23 cellular contexts compared by ENCODE assay signal in the genomic region with DNA sequence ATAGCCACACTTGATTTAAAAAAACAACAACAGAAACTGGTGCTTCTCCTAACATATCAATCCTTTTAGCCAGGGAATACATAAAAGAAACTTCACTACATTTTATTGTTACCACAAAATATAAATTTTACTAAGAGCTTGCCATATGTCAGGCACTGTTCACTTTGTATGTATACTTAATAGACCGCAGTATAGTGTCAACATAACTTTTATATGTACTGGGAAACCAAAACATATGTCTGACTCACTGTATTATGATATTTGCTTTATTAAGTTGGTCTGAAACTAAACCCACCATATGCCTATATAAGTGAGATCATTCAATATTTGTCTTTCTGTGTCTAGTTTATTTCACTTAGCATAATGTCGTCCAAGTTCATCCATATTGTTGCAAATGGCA.
"Had no signal": no experiment of that assay in that cellular context is flagged by ENCODE, and none has a peak within 500 bp of the region (broad histone marks: within the 10 kb centered on the region; RNA-seq: fewer than 3 reads in every experiment).

No MANE protein-coding gene starts in this region.

- H2AFZ ChIP-seq: hepatocyte, neural progenitor cell had no signal

- H3K4me3 ChIP-seq: hepatocyte, neural progenitor cell, ovary, right atrium auricular region, sigmoid colon, skin epidermis, stomach, thoracic aorta, transverse colon had no signal

- FAIRE-seq: colon, endothelial cell of umbilical vein had no signal

- ATAC-seq: foreskin keratinocyte; left lobe of liver; natural killer cell treated with Interleukin-12 subunit alpha and Interleukin-12 subunit beta and Interleukin-15 and Interleukin-18, amount 100 ng/mL, for 72 hours had no signal

- H3K27ac ChIP-seq: foreskin keratinocyte, neural progenitor cell, ovary, right atrium auricular region, sigmoid colon, skin epidermis, stomach, thoracic aorta had no signal

- H3K4me1 ChIP-seq: foreskin keratinocyte, neural progenitor cell, right atrium auricular region, sigmoid colon, stomach, transverse colon had no signal

- H3K4me2 ChIP-seq: hepatocyte, neural progenitor cell had no signal

- H3K4me1 Mint-ChIP-seq: neural progenitor cell had no signal

- H3K9me3 ChIP-seq: ovary, right atrium auricular region, sigmoid colon, stomach, thoracic aorta, transverse colon had no signal

- H3K36me3 ChIP-seq: neural progenitor cell, ovary, right atrium auricular region, sigmoid colon, stomach, thoracic aorta, transverse colon had no signal

- H3K9ac ChIP-seq: neural progenitor cell had no signal

- H3K79me2 ChIP-seq: hepatocyte had no signal

- H3K27ac Mint-ChIP-seq: natural killer cell treated with Interleukin-12 subunit alpha and Interleukin-12 subunit beta and Interleukin-15 and Interleukin-18, amount 100 ng/mL, for 72 hours; neural progenitor cell had no signal

- H3K27me3 ChIP-seq: foreskin keratinocyte, hepatocyte, neural progenitor cell, ovary, right atrium auricular region, sigmoid colon, stomach, transverse colon had no signal

- DNase-seq: dermis blood vessel endothelial cell; effector CD4-positive, alpha-beta T cell; endodermal cell; erythroblast; foreskin keratinocyte; head of caudate nucleus; kidney glomerular epithelial cell; ovary; sigmoid colon; stimulated activated CD4-positive, alpha-beta T cell treated with anti-CD3 and anti-CD28 coated beads, Interleukin-12 subunit alpha, Interleukin-12 subunit beta, amount 100 ng/mL, for 4 hours; stimulated activated naive CD4-positive, alpha-beta T cell; stomach; substantia nigra; transverse colon had no signal

- H3K4me3 Mint-ChIP-seq: endodermal cell; natural killer cell treated with Interleukin-12 subunit alpha and Interleukin-12 subunit beta and Interleukin-15 and Interleukin-18, amount 100 ng/mL, for 72 hours; neural progenitor cell had no signal

- H3K36me3 Mint-ChIP-seq: neural progenitor cell had no signal
